In the genomic region with DNA sequence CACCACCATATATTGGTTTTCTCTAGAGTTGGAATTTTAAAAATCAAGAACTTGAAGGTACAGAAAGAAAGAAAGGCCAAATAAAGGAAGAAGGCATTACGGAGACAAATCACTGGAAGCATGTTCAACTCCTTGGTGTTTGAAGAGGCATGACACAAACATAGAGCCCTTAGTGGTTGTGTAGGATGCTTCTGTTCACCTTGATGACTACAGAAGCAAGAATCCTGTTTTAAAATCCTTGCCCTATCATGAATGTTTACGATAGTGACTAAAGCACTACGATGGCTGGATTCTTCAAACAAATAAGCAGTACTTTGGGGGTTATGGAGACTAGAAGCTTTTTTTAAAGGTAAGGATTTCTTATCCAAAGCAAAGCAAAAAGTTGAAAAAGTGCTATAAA, we compare ENCODE assay signal across 22 cellular contexts. TPM values are rescaled to one million over a fixed set of nuclear protein-coding genes. Genes with fewer than 3 reads are reported as not detected.
"Had no signal": no experiment of that assay in that cellular context is flagged by ENCODE, and none has a peak within 500 bp of the region (broad histone marks: within the 10 kb centered on the region; RNA-seq: fewer than 3 reads in every experiment).

No MANE protein-coding gene starts in this region.

- H3K27ac Mint-ChIP-seq: activated naive CD4-positive, alpha-beta T cell treated with anti-CD3 and anti-CD28 coated beads for 36 hours; activated naive CD8-positive, alpha-beta T cell treated with anti-CD3 and anti-CD28 coated beads, Interleukin-2, amount 50 U/mL, for 24 hours; endodermal cell; nephron; progenitor cell of endocrine pancreas; stimulated activated naive CD8-positive, alpha-beta T cell treated with anti-CD3 and anti-CD28 coated beads, Interleukin-15, Interleukin-2, amounts not matched to agents 100 ng/mL and 50 ng/mL, for 24 hours; T-helper 2 cell treated with Interferon-gamma antibody and Interleukin-4, amounts not matched to agents 5 μg/mL and 100 μg/mL, for 36 hours had no signal

- H3K27ac ChIP-seq: ascending aorta, cardiac muscle cell, left lung, testis, upper lobe of right lung had no signal

- H3K4me3 ChIP-seq: ascending aorta, cardiac muscle cell, left lung, testis, upper lobe of right lung had no signal

- H3K4me3 Mint-ChIP-seq: activated naive CD4-positive, alpha-beta T cell treated with anti-CD3 and anti-CD28 coated beads for 36 hours; activated naive CD8-positive, alpha-beta T cell treated with anti-CD3 and anti-CD28 coated beads, Interleukin-2, amount 50 U/mL, for 24 hours; endodermal cell; nephron; stimulated activated naive CD8-positive, alpha-beta T cell treated with anti-CD3 and anti-CD28 coated beads, Interleukin-15, Interleukin-2, amounts not matched to agents 100 ng/mL and 50 ng/mL, for 24 hours; T-helper 2 cell treated with Interferon-gamma antibody and Interleukin-4, amounts not matched to agents 5 μg/mL and 100 μg/mL, for 36 hours had no signal

- H3K27me3 ChIP-seq: ascending aorta, cardiac muscle cell, left lung, testis, upper lobe of right lung had no signal

- H3K9me3 ChIP-seq: ascending aorta, testis, upper lobe of right lung had no signal

- H3K9me3 Mint-ChIP-seq: activated naive CD4-positive, alpha-beta T cell treated with anti-CD3 and anti-CD28 coated beads for 36 hours; activated naive CD8-positive, alpha-beta T cell treated with anti-CD3 and anti-CD28 coated beads, Interleukin-2, amount 50 U/mL, for 24 hours; nephron; stimulated activated naive CD8-positive, alpha-beta T cell treated with anti-CD3 and anti-CD28 coated beads, Interleukin-15, Interleukin-2, amounts not matched to agents 100 ng/mL and 50 ng/mL, for 24 hours; T-helper 2 cell treated with Interferon-gamma antibody and Interleukin-4, amounts not matched to agents 5 μg/mL and 100 μg/mL, for 36 hours had no signal

- H3K4me1 ChIP-seq: ascending aorta, left lung, testis, upper lobe of right lung had no signal

- H3K27me3 Mint-ChIP-seq: activated naive CD8-positive, alpha-beta T cell treated with anti-CD3 and anti-CD28 coated beads, Interleukin-2, amount 50 U/mL, for 24 hours; progenitor cell of endocrine pancreas; stimulated activated naive CD8-positive, alpha-beta T cell treated with anti-CD3 and anti-CD28 coated beads, Interleukin-15, Interleukin-2, amounts not matched to agents 100 ng/mL and 50 ng/mL, for 24 hours had no signal

- H3K4me1 Mint-ChIP-seq: activated naive CD8-positive, alpha-beta T cell treated with anti-CD3 and anti-CD28 coated beads, Interleukin-2, amount 50 U/mL, for 24 hours; endodermal cell; nephron had no signal

- DNase-seq: activated CD4-positive, alpha-beta T cell treated with anti-CD3 and anti-CD28 coated beads, Interleukin-2, amount 50 U/mL, for 1 hour; activated CD4-positive, CD25-positive, alpha-beta regulatory T cell; activated CD8-positive, alpha-beta memory T cell treated with anti-CD3 and anti-CD28 coated beads for 24 hours; activated naive CD4-positive, alpha-beta T cell treated with anti-CD3 and anti-CD28 coated beads for 36 hours; activated naive CD8-positive, alpha-beta T cell treated with anti-CD3 and anti-CD28 coated beads, Interleukin-2, amount 50 U/mL, for 24 hours; endodermal cell; islet precursor cell; left lung; occipital lobe; right cardiac atrium; small intestine; stimulated activated CD4-positive, alpha-beta T cell treated with anti-CD3 and anti-CD28 coated beads, Interleukin-4, amount 100 ng/mL, for 4 hours; stimulated activated CD8-positive, alpha-beta memory T cell treated with anti-CD3 and anti-CD28 coated beads, Interleukin-4, amount 100 ng/mL, for 48 hours; testis; upper lobe of right lung had no signal

- ATAC-seq: activated naive CD8-positive, alpha-beta T cell treated with anti-CD3 and anti-CD28 coated beads, Interleukin-2, amount 50 U/mL, for 24 hours; esophagus mucosa; left lung; right cardiac atrium; upper lobe of right lung had no signal

RNA-seq across cellular contexts. Expression of a gene that starts 10.3 kb away (rescaled TPM):
- total RNA-seq: activated naive CD4-positive, alpha-beta T cell treated with anti-CD3 and anti-CD28 coated beads for 36 hours; ascending aorta; esophagus mucosa; left lung; progenitor cell of endocrine pancreas; right cardiac atrium; upper lobe of right lung had no signal
- polyA plus RNA-seq: cardiac muscle cell, right cardiac atrium had no signal
